ENCODE assay signal across 7 cellular contexts in genomic region chr5:59654691-59655090, GRCh38.
"Had no signal": no experiment of that assay in that cellular context is flagged by ENCODE, and none has a peak within 500 bp of the region (broad histone marks: within the 10 kb centered on the region; RNA-seq: fewer than 3 reads in every experiment).

No MANE protein-coding gene starts in this region.

- FAIRE-seq: H1, H54, HepG2 had no signal

- DNase-seq: H9, HCEC 1CT, KBM-7 had no signal

- H3K4me3 ChIP-seq: GM23338 had no signal

- ATAC-seq: GM23338, HepG2 had no signal

- H3K4me2 ChIP-seq: GM23338 had no signal
